In the genomic region with DNA sequence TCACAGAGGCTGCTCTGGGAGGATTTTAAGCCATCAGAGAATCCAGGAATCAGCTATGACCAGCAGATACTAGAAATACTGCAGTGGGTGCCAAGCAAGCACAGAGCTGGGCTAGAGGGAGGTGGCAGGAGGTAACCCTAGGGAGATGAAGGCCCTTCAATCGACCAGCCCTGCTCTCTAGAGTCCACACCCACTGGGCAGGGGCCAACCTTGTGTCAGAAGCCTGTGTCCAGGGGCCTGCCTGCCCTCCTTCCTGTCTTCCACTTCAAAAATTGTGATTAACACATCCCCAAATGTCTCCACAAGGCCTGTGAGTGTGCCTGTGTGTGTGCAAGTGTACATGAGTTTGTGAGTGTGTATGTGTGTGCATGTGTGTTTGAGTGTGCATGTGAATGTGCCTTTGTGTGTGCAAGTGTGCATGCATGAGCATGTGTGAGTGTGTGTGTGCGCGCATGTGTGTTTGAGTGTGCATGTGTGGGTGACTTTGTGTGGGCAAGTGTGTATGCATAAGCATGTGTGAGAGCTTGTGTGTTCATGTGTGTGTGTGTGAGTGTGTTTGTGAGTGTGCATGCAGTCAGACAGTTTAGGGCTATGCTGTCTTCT, we compare ENCODE assay signal across 16 cellular contexts.
A peak's percentile ranks its signal among the peaks of the same experiment; 100 is the strongest.
DNase-seq lines count a peak whose midpoint lies in the region; ATAC-seq, FAIRE-seq and TF ChIP-seq lines count a peak whose summit lies in the region.
"Had no signal": no experiment of that assay in that cellular context is flagged by ENCODE, and none has a peak within 500 bp of the region (broad histone marks: within the 10 kb centered on the region; RNA-seq: fewer than 3 reads in every experiment).

No MANE protein-coding gene starts in this region.

- peak; percentile 78 for FAIRE-seq in urothelium cell line (lab: Jason Lieb, UNC)
- FAIRE-seq: GM12891 had no signal

- peak overlapping the region; percentile 10 for H3K27ac Mint-ChIP-seq in activated CD8-positive, alpha-beta memory T cell treated with anti-CD3 and anti-CD28 coated beads, Interleukin-2, amount 10 ng/mL, durations not matched to agents 7 days and 5 days
- H3K27ac Mint-ChIP-seq in neural progenitor cell, result peak overlapping the region; percentile 55
- H3K27ac Mint-ChIP-seq: CD4-positive, CD25-positive, alpha-beta regulatory T cell; GM23338; H9 had no signal

- no peak overlapping the region for H3K4me3 Mint-ChIP-seq in activated CD8-positive, alpha-beta memory T cell treated with anti-CD3 and anti-CD28 coated beads, Interleukin-2, amount 10 ng/mL, durations not matched to agents 7 days and 5 days
- H3K4me3 Mint-ChIP-seq in neural progenitor cell, result no peak overlapping the region
- H3K4me3 Mint-ChIP-seq: CD4-positive, CD25-positive, alpha-beta regulatory T cell; GM23338; H9 had no signal

- H3K36me3 ChIP-seq in left lung (no peaks in the 10 kb centered on the region), neural progenitor cell (no peaks in the 10 kb centered on the region)

- TF ChIP-seq CTCF in left lung (IDR thresholded peaks at IDR 0.05) (no peak), neural progenitor cell (IDR thresholded peaks at IDR 0.05) (no peak)

- peaks cover 0 to 24% of the 10 kb centered on the region in 2 donors for H3K4me1 ChIP-seq in left lung
- no peaks in the 10 kb centered on the region for H3K4me1 ChIP-seq in neural progenitor cell

- no peaks in the 10 kb centered on the region for H3K79me2 ChIP-seq in neural progenitor cell (ENCODE audit: low read depth)

- no peaks in the 10 kb centered on the region for H3F3A ChIP-seq in neural progenitor cell (ENCODE audit: low read depth)

- CTCF ChIA-PET in activated CD8-positive, alpha-beta memory T cell treated with anti-CD3 and anti-CD28 coated beads, Interleukin-2, amount 10 ng/mL, durations not matched to agents 7 days and 5 days (lab: Charles Lee), result interaction anchor here (0.9 to 1.4 kb wide), 6 partner anchors 10 to 122 kb away, joined by 3 to 4 read pairs (median 4); no protein-coding TSS in a partner anchor

- no peak overlapping the region for H3K27ac ChIP-seq in left lung
- no peak overlapping the region for H3K27ac ChIP-seq in neural progenitor cell

- no peak overlapping the region for H3K9ac ChIP-seq in neural progenitor cell
- H3K9ac ChIP-seq: BLaER1 treated with 17β-estradiol and CSF1 and Interleukin-3, amounts not matched to agents 10 nM and 100 nM had no signal

- H3K4me1 Mint-ChIP-seq in activated CD8-positive, alpha-beta memory T cell treated with anti-CD3 and anti-CD28 coated beads, Interleukin-2, amount 10 ng/mL, durations not matched to agents 7 days and 5 days, result peaks cover 71% of the 10 kb centered on the region
- H3K4me1 Mint-ChIP-seq in neural progenitor cell, result peaks cover 22% of the 10 kb centered on the region
- H3K4me1 Mint-ChIP-seq: GM23338, H9 had no signal

- peaks cover 2% of the 10 kb centered on the region for H3K9me3 Mint-ChIP-seq in activated CD8-positive, alpha-beta memory T cell treated with anti-CD3 and anti-CD28 coated beads, Interleukin-2, amount 10 ng/mL, durations not matched to agents 7 days and 5 days (ENCODE audit: low read depth)
- no peaks in the 10 kb centered on the region for H3K9me3 Mint-ChIP-seq in neural progenitor cell
- H3K9me3 Mint-ChIP-seq: GM23338, H9 had no signal

- H3K36me3 Mint-ChIP-seq in activated CD8-positive, alpha-beta memory T cell treated with anti-CD3 and anti-CD28 coated beads, Interleukin-2, amount 10 ng/mL, durations not matched to agents 7 days and 5 days, result peaks cover 17% of the 10 kb centered on the region
- H3K36me3 Mint-ChIP-seq in neural progenitor cell, result no peaks in the 10 kb centered on the region
- H3K36me3 Mint-ChIP-seq: CD4-positive, CD25-positive, alpha-beta regulatory T cell had no signal

- no peak for DNase-seq in activated CD8-positive, alpha-beta memory T cell treated with anti-CD3 and anti-CD28 coated beads, Interleukin-2, amount 10 ng/mL, durations not matched to agents 7 days and 5 days
- DNase-seq in activated CD8-positive, alpha-beta memory T cell treated with anti-CD3 and anti-CD28 coated beads, Interleukin-2, amount 50 U/mL, for 4 hours, result no peak
- DNase-seq in left lung (peak in 1 of 2 donors; percentile 30), neural progenitor cell (ENCODE audit: low spot score) (no peak), urothelium cell line (ENCODE audit: low spot score) (no peak), GOT3 (lab: John Stamatoyannopoulos, UW) (no peak)
- no peak for DNase-seq in stimulated activated CD4-positive, alpha-beta T cell treated with anti-CD3 and anti-CD28 coated beads, Interleukin-1b, Interleukin-23, amount 100 ng/mL, for 48 hours
- DNase-seq: 8988T; Calu3; CD4-positive, CD25-positive, alpha-beta regulatory T cell; DMS 273 treated with DMSO at 0.1 percent for 48 hours; H9 had no signal

- H4K20me1 ChIP-seq in neural progenitor cell (ENCODE audit: low read depth), result no peaks in the 10 kb centered on the region
- H4K20me1 ChIP-seq: BLaER1 treated with 17β-estradiol and CSF1 and Interleukin-3, amounts not matched to agents 10 nM and 100 nM had no signal

- intact Hi-C loops in left lung (cut with DNase I), result no loop called here

- H3K4me2 ChIP-seq in neural progenitor cell, result no peak overlapping the region
- H3K4me2 ChIP-seq: GM23338 had no signal

- H3K4me3 ChIP-seq in left lung, result no peak overlapping the region
- H3K4me3 ChIP-seq in neural progenitor cell, result no peak overlapping the region
- H3K4me3 ChIP-seq: BLaER1 treated with 17β-estradiol and CSF1 and Interleukin-3, amounts not matched to agents 10 nM and 100 nM; GM23338 had no signal

- H3K27me3 ChIP-seq in left lung (no peaks in the 10 kb centered on the region), neural progenitor cell (no peaks in the 10 kb centered on the region)

- H3K27me3 Mint-ChIP-seq in activated CD8-positive, alpha-beta memory T cell treated with anti-CD3 and anti-CD28 coated beads, Interleukin-2, amount 10 ng/mL, durations not matched to agents 7 days and 5 days, result no peaks in the 10 kb centered on the region
- H3K27me3 Mint-ChIP-seq in neural progenitor cell (ENCODE audit: insufficient read depth, low read depth), result peaks cover 2% of the 10 kb centered on the region

- H3K9me3 ChIP-seq in left lung, result no peaks in the 10 kb centered on the region
- H3K9me3 ChIP-seq in neural progenitor cell (ENCODE audit: low read depth), result no peaks in the 10 kb centered on the region

- no peak overlapping the region for H2AFZ ChIP-seq in neural progenitor cell (replicated peaks)
- H2AFZ ChIP-seq: GM23338 had no signal

- ATAC-seq in activated CD8-positive, alpha-beta memory T cell treated with anti-CD3 and anti-CD28 coated beads, Interleukin-2, amount 10 ng/mL, durations not matched to agents 7 days and 5 days, result no peak
- ATAC-seq in left lung (peak; percentile 46), HG02588 (IDR thresholded peaks at IDR 0.05; ENCODE audit: unreplicated experiment) (no peak)
- ATAC-seq: GM23338 had no signal
